Comparison of ENCODE assay signal across 1 cellular context in genomic region chr18:10930078-10930477, GRCh38.
TF ChIP-seq lines count a peak whose summit lies in the region.

No MANE protein-coding gene starts in this region.

TF ChIP-seq in GM23338, 12 proteins besides CTCF, POLR2A, EP300 and RAD21 (continued from another document):
- peak; percentile 90 for TF ChIP-seq ZNF462 (CRISPR knock-in tag; IDR thresholded peaks at IDR 0.05)
